In the genomic region with DNA sequence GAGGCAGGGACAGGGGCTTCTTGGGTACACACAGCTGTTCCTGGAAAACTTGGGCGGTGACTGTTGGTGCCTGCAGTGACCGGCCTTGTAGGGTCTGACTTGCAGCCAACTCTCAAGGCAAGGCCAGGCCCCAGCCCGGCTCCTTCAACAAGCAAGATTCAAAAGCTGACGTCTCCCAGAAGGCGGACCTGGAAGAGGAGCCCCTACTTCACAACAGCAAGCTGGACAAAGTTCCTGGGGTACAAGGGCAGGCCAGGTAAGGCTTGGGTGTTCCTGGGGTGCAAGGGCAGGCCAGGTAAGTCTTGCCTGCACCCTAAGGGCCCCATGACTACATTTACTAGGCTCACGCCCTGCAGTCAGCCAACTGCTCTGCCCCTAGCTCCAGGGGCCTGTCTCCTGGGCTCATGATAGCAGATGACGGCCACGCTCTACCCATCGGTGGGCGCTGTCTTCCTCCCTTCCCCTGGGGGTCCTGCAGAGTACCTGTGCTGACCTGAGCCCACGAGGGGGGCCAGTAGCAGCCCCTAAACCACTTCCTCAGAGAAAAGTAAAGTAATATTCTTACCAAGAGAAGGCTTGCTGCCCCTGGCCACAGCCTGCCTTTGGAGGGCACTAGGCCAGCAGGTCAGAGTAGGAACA, we compare ENCODE assay signal across 5 cellular contexts. TPM values are rescaled to one million over a fixed set of nuclear protein-coding genes. Genes with fewer than 3 reads are reported as not detected.
"Had no signal": no experiment of that assay in that cellular context is flagged by ENCODE, and none has a peak within 500 bp of the region (broad histone marks: within the 10 kb centered on the region; RNA-seq: fewer than 3 reads in every experiment).

No MANE protein-coding gene starts in this region.

RNA-seq across cellular contexts. Expression of a gene that starts 55.7 kb away (rescaled TPM):
- total RNA-seq: GM23338, H1, H9, HT-29, IMR-90 had no signal
